In genomic region chr2:18883626-18884456, GRCh38 we compare ENCODE assay signal across 10 cellular contexts.
DNase-seq lines count a peak whose midpoint lies in the region; ATAC-seq, FAIRE-seq and TF ChIP-seq lines count a peak whose summit lies in the region.
"Had no signal": no experiment of that assay in that cellular context is flagged by ENCODE, and none has a peak within 500 bp of the region (broad histone marks: within the 10 kb centered on the region; RNA-seq: fewer than 3 reads in every experiment).

No MANE protein-coding gene starts in this region.

- peak in 1 of 2 experiments; percentile 62; a peak in 4 of 6 replicates for ATAC-seq in A549
- ATAC-seq in PC-3, result peak; percentile 60
- ATAC-seq: stimulated activated naive B cell treated with anti-CD40 and anti-IgM and Interleukin-4, amounts not matched to agents 10 μg/mL and 1 μg/mL and 100 μg/mL, for 72 hours had no signal

- peak; percentile 32 for FAIRE-seq in A549 (lab: Jason Lieb, UNC)

- WGBS in A549 (ENCODE audit: missing lambda C conversion rate), result 38% methylated on average over 3 of the region's 3 CpGs
- WGBS in esophagus muscularis mucosa, result 67% methylated on average over 3 of the region's 3 CpGs

- H3K36me3 Mint-ChIP-seq in activated CD4-positive, alpha-beta memory T cell treated with anti-CD3 and anti-CD28 coated beads, Interleukin-2, amount 10 ng/mL, durations not matched to agents 7 days and 5 days (ENCODE audit: low read depth), result no peaks in the 10 kb centered on the region
- H3K36me3 Mint-ChIP-seq: stimulated activated naive B cell treated with anti-CD40 and anti-IgM and Interleukin-4, amounts not matched to agents 10 μg/mL and 1 μg/mL and 100 μg/mL, for 72 hours had no signal

- 0 out of 6 replicates have a peak overlapping the region, but pooled peaks of 1 of the 2 experiments have one; percentile 4 for H3K27ac ChIP-seq in A549
- H3K27ac ChIP-seq in PC-3 (ENCODE audit: low read length), result no peak overlapping the region
- no peak overlapping the region for H3K27ac ChIP-seq in esophagus muscularis mucosa (replicated peaks in 1 of 4)

- no peaks in the 10 kb centered on the region for H4K20me1 ChIP-seq in PC-3 (ENCODE audit: low read length)

- no peak overlapping the region for H3K4me3 Mint-ChIP-seq in activated CD4-positive, alpha-beta memory T cell treated with anti-CD3 and anti-CD28 coated beads, Interleukin-2, amount 10 ng/mL, durations not matched to agents 7 days and 5 days
- H3K4me3 Mint-ChIP-seq: stimulated activated naive B cell treated with anti-CD40 and anti-IgM and Interleukin-4, amounts not matched to agents 10 μg/mL and 1 μg/mL and 100 μg/mL, for 72 hours had no signal

- no peak for TF ChIP-seq POLR2A in A549 (IDR thresholded peaks at IDR 0.05; ENCODE audit: low read length)
- no peak for TF ChIP-seq POLR2A in esophagus muscularis mucosa (IDR thresholded peaks at IDR 0.05; ENCODE audit: low read depth)

- no TSS peak for BruUV-seq in PC-3 (replicated peaks; lab: Mats Ljungman, UMichigan)

- H2AFZ ChIP-seq in PC-3 (ENCODE audit: low read length), result no peak overlapping the region

- no peaks in the 10 kb centered on the region for H3K9me3 Mint-ChIP-seq in activated CD4-positive, alpha-beta memory T cell treated with anti-CD3 and anti-CD28 coated beads, Interleukin-2, amount 10 ng/mL, durations not matched to agents 7 days and 5 days

- H3K27me3 ChIP-seq in PC-3 (ENCODE audit: low read length) (no peaks in the 10 kb centered on the region), esophagus muscularis mucosa (no peaks in the 10 kb centered on the region)

- peak; percentile 66 to 78 for TF ChIP-seq RAD21 in A549 (conservative IDR thresholded peaks at IDR 0.05 in 1 of 2, IDR thresholded peaks at IDR 0.05 in 1 of 2)

- no peak overlapping the region for H3K9ac ChIP-seq in PC-3 (ENCODE audit: low read length)

- peak in 1 of 2 experiments; percentile 46 for DNase-seq in A549 (ENCODE audit: low read depth in 1 of 2, low spot score in 1 of 2)
- DNase-seq in PC-3, result peak; percentile 69
- DNase-seq in fibroblast of the aortic adventitia (ENCODE audit: low read depth), result peak; percentile 35
- DNase-seq in NOMO-1 treated with DMSO at 0.1 percent for 48 hours (lab: John Stamatoyannopoulos, UW; ENCODE audit: unreplicated experiment), result no peak
- no peak for DNase-seq in activated CD4-positive, alpha-beta memory T cell treated with anti-CD3 and anti-CD28 coated beads, Interleukin-2, amount 10 ng/mL, durations not matched to agents 7 days and 5 days
- DNase-seq in MV-4-11 (lab: John Stamatoyannopoulos, UW), result no peak
- no peak for DNase-seq in esophagus muscularis mucosa (ENCODE audit: extremely low spot score)
- DNase-seq: NCI-H2227 treated with DMSO at 0.1 percent for 48 hours; stimulated activated naive B cell treated with anti-CD40 and anti-IgM and Interleukin-4, amounts not matched to agents 10 μg/mL and 1 μg/mL and 100 μg/mL, for 72 hours had no signal

- H3K36me3 ChIP-seq in PC-3 (ENCODE audit: low read depth, low read length) (no peaks in the 10 kb centered on the region), esophagus muscularis mucosa (no peaks in the 10 kb centered on the region)

- TF ChIP-seq EP300 in A549 (IDR thresholded peaks at IDR 0.05), result no peak
- no peak for TF ChIP-seq EP300 in esophagus muscularis mucosa (IDR thresholded peaks at IDR 0.05)

- H3K4me3 ChIP-seq in A549 (no peak overlapping the region), PC-3 (ENCODE audit: low read length) (no peak overlapping the region), fibroblast of the aortic adventitia (ENCODE audit: low read depth, low read length) (no peak overlapping the region), esophagus muscularis mucosa (no peak overlapping the region)

- H3K9me2 ChIP-seq in PC-3 (replicated peaks; ENCODE audit: low read length), result no peaks in the 10 kb centered on the region

- no peaks in the 10 kb centered on the region for H3K27me3 Mint-ChIP-seq in activated CD4-positive, alpha-beta memory T cell treated with anti-CD3 and anti-CD28 coated beads, Interleukin-2, amount 10 ng/mL, durations not matched to agents 7 days and 5 days
- H3K27me3 Mint-ChIP-seq: stimulated activated naive B cell treated with anti-CD40 and anti-IgM and Interleukin-4, amounts not matched to agents 10 μg/mL and 1 μg/mL and 100 μg/mL, for 72 hours had no signal

- H3K4me2 ChIP-seq in A549 (no peak overlapping the region), PC-3 (ENCODE audit: low read length) (no peak overlapping the region)

- POLR2A ChIA-PET in A549 (lab: Yijun Ruan, JAX), result no interaction called here
- POLR2A ChIA-PET in PC-3 (lab: Charles Lee; ENCODE audit: unreplicated experiment), result no interaction called here
- POLR2A ChIA-PET in activated CD4-positive, alpha-beta memory T cell treated with anti-CD3 and anti-CD28 coated beads, Interleukin-2, amount 10 ng/mL, durations not matched to agents 7 days and 5 days (lab: Charles Lee), result no interaction called here

- H3K27ac Mint-ChIP-seq in activated CD4-positive, alpha-beta memory T cell treated with anti-CD3 and anti-CD28 coated beads, Interleukin-2, amount 10 ng/mL, durations not matched to agents 7 days and 5 days, result no peak overlapping the region
- H3K27ac Mint-ChIP-seq: stimulated activated naive B cell treated with anti-CD40 and anti-IgM and Interleukin-4, amounts not matched to agents 10 μg/mL and 1 μg/mL and 100 μg/mL, for 72 hours had no signal

- intact Hi-C loops in PC-3 (cut with micrococcal nuclease), result loop anchor here (1.0 to 5.0 kb wide), 4 partner anchors 132 to 479 kb away; no protein-coding TSS in a partner anchor
- intact Hi-C loops in esophagus muscularis mucosa (cut with DNase I), result loop anchor here (10.0 kb wide), 1 partner anchor 481 kb away; no protein-coding TSS in a partner anchor

- H3F3A ChIP-seq in PC-3 (ENCODE audit: low read length, unreplicated experiment), result no peaks in the 10 kb centered on the region

- TF ChIP-seq CTCF in A549 (IDR thresholded peaks at IDR 0.05) (peak; percentile 57), GM12874 (IDR thresholded peaks at IDR 0.05; ENCODE audit: insufficient read depth, low read depth, low read length) (peak; percentile 43; the same call in 1 of the 2 replicates), PC-3 (conservative IDR thresholded peaks at IDR 0.05; ENCODE audit: low read depth, low read length) (peak; percentile 85), fibroblast of the aortic adventitia (IDR thresholded peaks at IDR 0.05; ENCODE audit: insufficient read depth, low read length) (peak; percentile 37), esophagus muscularis mucosa (IDR thresholded peaks at IDR 0.05) (peak in 1 of 3 experiments; percentile 46)

- H3K4me1 ChIP-seq in A549 (no peaks in the 10 kb centered on the region), PC-3 (ENCODE audit: insufficient read depth, low read length) (0 out of 2 replicates have a peak, but pooled peaks cover 9% of the 10 kb centered on the region), esophagus muscularis mucosa (peaks cover 0 to 5% (median 0%) of the 10 kb centered on the region in 4 donors)

- no peaks in the 10 kb centered on the region for H3K9me3 ChIP-seq in A549
- H3K9me3 ChIP-seq in PC-3 (ENCODE audit: low read length), result no peaks in the 10 kb centered on the region
- H3K9me3 ChIP-seq in esophagus muscularis mucosa, result no peaks in the 10 kb centered on the region

- H3K79me2 ChIP-seq in PC-3 (ENCODE audit: low read length), result no peaks in the 10 kb centered on the region

- CTCF ChIA-PET in A549 (lab: Yijun Ruan, JAX) (interaction anchor here (1.1 to 1.6 kb wide), 2 partner anchors 23 to 475 kb away, joined by 3 to 4 read pairs; partner anchors contain the start of gene OSR1), PC-3 (lab: Charles Lee) (interaction anchor here (0.5 kb wide), 1 partner anchor 221 kb away, joined by 3 read pairs; no protein-coding TSS in a partner anchor)
- CTCF ChIA-PET in activated CD4-positive, alpha-beta memory T cell treated with anti-CD3 and anti-CD28 coated beads, Interleukin-2, amount 10 ng/mL, durations not matched to agents 7 days and 5 days (lab: Charles Lee), result no interaction called here

- no peaks in the 10 kb centered on the region for H3K4me1 Mint-ChIP-seq in activated CD4-positive, alpha-beta memory T cell treated with anti-CD3 and anti-CD28 coated beads, Interleukin-2, amount 10 ng/mL, durations not matched to agents 7 days and 5 days
- H3K4me1 Mint-ChIP-seq: stimulated activated naive B cell treated with anti-CD40 and anti-IgM and Interleukin-4, amounts not matched to agents 10 μg/mL and 1 μg/mL and 100 μg/mL, for 72 hours had no signal

TF ChIP-seq in A549, 52 proteins besides CTCF, POLR2A, EP300 and RAD21:
- TF ChIP-seq POLR2AphosphoS2 (conservative IDR thresholded peaks at IDR 0.05; ENCODE audit: low read length) (no peak), NFE2L2 (conservative IDR thresholded peaks at IDR 0.05; ENCODE audit: low read length) (peak; percentile 83), SMC3 (IDR thresholded peaks at IDR 0.05) (peak; percentile 70), MAFK (IDR thresholded peaks at IDR 0.05; ENCODE audit: partially characterized antibody) (peak; percentile 91)

Comparison
In these comparisons a context has a peak if more than half of its experiments do, and no peak if none do; other contexts are left out.
1. DNase-seq: peak in PC-3 (single experiment) and fibroblast of the aortic adventitia (single experiment); none in NOMO-1 treated with DMSO at 0.1 percent for 48 hours (single experiment), activated CD4-positive, alpha-beta memory T cell treated with anti-CD3 and anti-CD28 coated beads, Interleukin-2, amount 10 ng/mL, durations not matched to agents 7 days and 5 days (single experiment), MV-4-11 (single experiment) and esophagus muscularis mucosa (single experiment).